24 cellular contexts compared by ENCODE assay signal in genomic region chr17:21204923-21205322, GRCh38. TPM values are rescaled to one million over a fixed set of nuclear protein-coding genes. Genes with fewer than 3 reads are reported as not detected.
DNase-seq lines count a peak whose midpoint lies in the region; ATAC-seq and TF ChIP-seq lines count a peak whose summit lies in the region.
"Had no signal": no experiment of that assay in that cellular context is flagged by ENCODE, and none has a peak within 500 bp of the region (broad histone marks: within the 10 kb centered on the region; RNA-seq: fewer than 3 reads in every experiment).

No MANE protein-coding gene starts in this region.

- H3K4me1 ChIP-seq in BLaER1: peaks cover 46% of the 10 kb centered on the region
- H3K4me1 ChIP-seq in endodermal cell (ENCODE audit: control insufficient read depth, insufficient read depth, low read length): peaks cover 7% of the 10 kb centered on the region
- H3K4me1 ChIP-seq in psoas muscle: peaks cover 89% of the 10 kb centered on the region

- H3K27me3 ChIP-seq in BLaER1 (no peaks in the 10 kb centered on the region), endodermal cell (ENCODE audit: control insufficient read depth, insufficient read depth, low read length, poor library complexity, severe bottlenecking) (no peaks in the 10 kb centered on the region), psoas muscle (ENCODE audit: insufficient read depth in 3 of 3, low read length in 2 of 3) (no peaks in the 10 kb centered on the region)
- H3K27me3 ChIP-seq: heart right ventricle, sigmoid colon had no signal

- no peak overlapping the region for H3K4me3 ChIP-seq in BLaER1
- no peak overlapping the region for H3K4me3 ChIP-seq in endodermal cell (ENCODE audit: low read length)
- H3K4me3 ChIP-seq in psoas muscle: no peak overlapping the region
- H3K4me3 ChIP-seq: heart right ventricle, sigmoid colon had no signal

- intact Hi-C loops in psoas muscle (cut with DNase I): no loop called here

- peak overlapping the region; percentile 36 for H3K27ac Mint-ChIP-seq in endodermal cell
- H3K27ac Mint-ChIP-seq: activated CD4-positive, alpha-beta T cell treated with anti-CD3 and anti-CD28 coated beads, Interleukin-2, amount 10 ng/mL, durations not matched to agents 24 days and 14 days; activated T-helper 17 cell treated with anti-CD3 and anti-CD28 coated beads, Interleukin-2, amount 50 U/mL, for 72 hours; IgD-negative memory B cell; T-helper 2 cell treated with Interferon-gamma antibody and Interleukin-4, amounts not matched to agents 5 μg/mL and 100 μg/mL, for 36 hours had no signal

- no peaks in the 10 kb centered on the region for H3K9me3 Mint-ChIP-seq in endodermal cell
- H3K9me3 Mint-ChIP-seq: activated CD4-positive, alpha-beta T cell treated with anti-CD3 and anti-CD28 coated beads, Interleukin-2, amount 10 ng/mL, durations not matched to agents 24 days and 14 days; activated naive CD4-positive, alpha-beta T cell treated with anti-CD3 and anti-CD28 coated beads, Interleukin-2, amount 50 U/mL, for 72 hours; activated T-helper 17 cell treated with anti-CD3 and anti-CD28 coated beads, Interleukin-2, amount 50 U/mL, for 72 hours; IgD-negative memory B cell; naive B cell; T-helper 2 cell treated with Interferon-gamma antibody and Interleukin-4, amounts not matched to agents 5 μg/mL and 100 μg/mL, for 36 hours had no signal

- no peaks in the 10 kb centered on the region for H3K27me3 Mint-ChIP-seq in endodermal cell (ENCODE audit: insufficient read depth)
- H3K27me3 Mint-ChIP-seq: activated CD4-positive, alpha-beta T cell treated with anti-CD3 and anti-CD28 coated beads, Interleukin-2, amount 10 ng/mL, durations not matched to agents 24 days and 14 days; activated T-helper 17 cell treated with anti-CD3 and anti-CD28 coated beads, Interleukin-2, amount 50 U/mL, for 72 hours; IgD-negative memory B cell; naive B cell had no signal

- peaks cover 99% of the 10 kb centered on the region for H4K20me1 ChIP-seq in BLaER1

- 0 out of 2 replicates have a peak overlapping the region, but pooled peaks have one; percentile 29 for H3K9ac ChIP-seq in BLaER1
- no peak overlapping the region for H3K9ac ChIP-seq in endodermal cell (ENCODE audit: extremely low read depth, low read length, poor library complexity, severe bottlenecking)
- H3K9ac ChIP-seq: parathyroid adenoma, SK-N-SH had no signal

- no peak overlapping the region for H3K4me2 ChIP-seq in BLaER1
- H3K4me2 ChIP-seq: SK-N-SH had no signal

- H3K36me3 ChIP-seq in BLaER1 (peaks cover 90% of the 10 kb centered on the region), endodermal cell (ENCODE audit: control insufficient read depth, insufficient read depth, low read length) (peaks cover 29% of the 10 kb centered on the region), psoas muscle (ENCODE audit: insufficient read depth in 1 of 2, low read depth in 1 of 2) (no peaks in the 10 kb centered on the region)

- DNase-seq in ELF-1 (ENCODE audit: low read depth, low spot score): peak; percentile 40
- peak; percentile 65 for DNase-seq in endodermal cell
- DNase-seq in psoas muscle: no peak
- DNase-seq in mucosa of gallbladder (ENCODE audit: low spot score): no peak
- no peak for DNase-seq in NCI-H510A (lab: John Stamatoyannopoulos, UW)
- DNase-seq in HT-29 (ENCODE audit: low spot score): no peak
- DNase-seq: activated CD4-positive, alpha-beta T cell treated with anti-CD3 and anti-CD28 coated beads, Interleukin-2, amount 10 ng/mL, durations not matched to agents 24 days and 14 days; C1 segment of cervical spinal cord; cerebellar nuclear complex; heart right ventricle; naive B cell; NCI-H1105; NCI-H2029; RPMI8226; sigmoid colon; SK-N-SH; stimulated activated CD4-positive, alpha-beta T cell treated with anti-CD3 and anti-CD28 coated beads, Interleukin-15, amount 100 ng/mL, for 24 hours had no signal

- no peak for ATAC-seq in psoas muscle
- ATAC-seq: activated naive CD4-positive, alpha-beta T cell treated with anti-CD3 and anti-CD28 coated beads, Interleukin-2, amount 50 U/mL, for 72 hours; activated T-helper 17 cell treated with anti-CD3 and anti-CD28 coated beads, Interleukin-2, amount 50 U/mL, for 72 hours had no signal

- no peak overlapping the region for H3K27ac ChIP-seq in BLaER1
- H3K27ac ChIP-seq in endodermal cell (ENCODE audit: low read depth, low read length): no peak overlapping the region
- H3K27ac ChIP-seq in psoas muscle: peak overlapping the region; percentile 62
- H3K27ac ChIP-seq: epithelial cell of prostate, heart right ventricle, parathyroid adenoma, sigmoid colon had no signal

- 85 to 100% methylated on average over 2 to 10 of the region's 10 CpGs for WGBS in endodermal cell (ENCODE audit: insufficient coverage in 1 of 2, insufficient read length in 1 of 2), 2 experiments
- 34 to 64% (median 44%) methylated on average over 10 of the region's 10 CpGs for WGBS in psoas muscle, 3 donors

- peaks cover 14% of the 10 kb centered on the region for H3K36me3 Mint-ChIP-seq in endodermal cell (ENCODE audit: low read depth)
- H3K36me3 Mint-ChIP-seq: activated naive CD4-positive, alpha-beta T cell treated with anti-CD3 and anti-CD28 coated beads, Interleukin-2, amount 50 U/mL, for 72 hours; naive B cell had no signal

- H3K4me1 Mint-ChIP-seq in endodermal cell: peaks cover 25% of the 10 kb centered on the region

- H3K4me3 Mint-ChIP-seq in endodermal cell: no peak overlapping the region
- H3K4me3 Mint-ChIP-seq: activated CD4-positive, alpha-beta T cell treated with anti-CD3 and anti-CD28 coated beads, Interleukin-2, amount 10 ng/mL, durations not matched to agents 24 days and 14 days; activated T-helper 17 cell treated with anti-CD3 and anti-CD28 coated beads, Interleukin-2, amount 50 U/mL, for 72 hours; IgD-negative memory B cell; T-helper 2 cell treated with Interferon-gamma antibody and Interleukin-4, amounts not matched to agents 5 μg/mL and 100 μg/mL, for 36 hours had no signal

- TF ChIP-seq CTCF in endodermal cell (conservative IDR thresholded peaks at IDR 0.05) (no peak), psoas muscle (IDR thresholded peaks at IDR 0.05) (no peak)

- H3K9me3 ChIP-seq in BLaER1 (no peaks in the 10 kb centered on the region), endodermal cell (ENCODE audit: control insufficient read depth, low read length) (no peaks in the 10 kb centered on the region), psoas muscle (no peaks in the 10 kb centered on the region)
- H3K9me3 ChIP-seq: heart right ventricle, sigmoid colon, SK-N-SH had no signal

RNA-seq across cellular contexts. Expression of gene TMEM11, which starts 9.0 kb away (rescaled TPM):
- total RNA-seq in endodermal cell: 10 to 100 TPM; 26.3 to 28.0 TPM
- polyA plus RNA-seq in endodermal cell (2013, experiment 1 of 2): 29.6 TPM
- polyA plus RNA-seq in endodermal cell (2013, experiment 2 of 2): 26.6 TPM
- 10 to 100 TPM; 52.9 to 78.4 (median 58.6) TPM for total RNA-seq in psoas muscle
- 100 to 1,000 TPM in 2 of 3 donors, 10 to 100 TPM in 1; 89.6 to 159 (median 109) TPM for polyA plus RNA-seq in psoas muscle
- total RNA-seq in mucosa of gallbladder: 20.3 TPM
- total RNA-seq in HT-29 (2014; rRNA removed; shearing (Covaris generic)): 34.1 and 36.5 TPM in 2 replicates

RNA-seq across cellular contexts. Expression of gene NATD1, which starts 48.3 kb away (rescaled TPM):
- total RNA-seq in endodermal cell: 10 to 100 TPM; 12.2 to 17.2 TPM
- 15.2 TPM for polyA plus RNA-seq in endodermal cell (2013, experiment 1 of 2)
- 13.7 TPM for polyA plus RNA-seq in endodermal cell (2013, experiment 2 of 2)
- total RNA-seq in psoas muscle: 10 to 100 TPM; 21.6 to 48.0 (median 24.5) TPM
- 10 to 100 TPM in 2 of 3 donors, 1 to 10 TPM in 1; 4.7 to 15.1 (median 10.5) TPM for polyA plus RNA-seq in psoas muscle
- 20.6 TPM for total RNA-seq in mucosa of gallbladder
- total RNA-seq in HT-29 (2014; rRNA removed; shearing (Covaris generic)): 0.97 and 1.1 TPM in 2 replicates

Comparison
In these comparisons a context has a peak if more than half of its experiments do, and no peak if none do; other contexts are left out.
1. DNase-seq: peak in ELF-1 (single experiment) and endodermal cell (single experiment); none in psoas muscle (0 of 2), mucosa of gallbladder (single experiment), NCI-H510A (single experiment) and HT-29 (single experiment).